Comparison of ENCODE assay signal across 12 cellular contexts in genomic region chr6:87807423-87807978, GRCh38.
DNase-seq lines count a peak whose midpoint lies in the region; ATAC-seq and FAIRE-seq lines count a peak whose summit lies in the region.
"Had no signal": no experiment of that assay in that cellular context is flagged by ENCODE, and none has a peak within 500 bp of the region (broad histone marks: within the 10 kb centered on the region; RNA-seq: fewer than 3 reads in every experiment).

No MANE protein-coding gene starts in this region.

- FAIRE-seq in frontal cortex (lab: Jason Lieb, UNC), result no peak

- in situ Hi-C loops in G401 (cut with HindIII; ENCODE audit: low sequenced_read_pairs), result no loop called here

- no peak for DNase-seq in activated T-cell treated with anti-CD3 and anti-CD28 coated beads, Interleukin-2, amount 50 U/mL, for 72 hours
- DNase-seq in activated T-cell treated with anti-CD3 and anti-CD28 coated beads, Interleukin-2, amount 50 U/mL, for 1 hour, result no peak
- DNase-seq in NCI-H146 treated with DMSO at 0.1 percent for 48 hours (lab: John Stamatoyannopoulos, UW; ENCODE audit: unreplicated experiment) (no peak), frontal cortex (ENCODE audit: low spot score in 2 of 2) (no peak), G401 (ENCODE audit: low spot score) (no peak)
- no peak for DNase-seq in activated T-helper 2 cell treated with anti-CD3 and anti-CD28 coated beads, Interferon-gamma antibody, Interleukin-2, Interleukin-4, amounts not matched to agents 10 μg/mL and 5 μg/mL and 100 μg/mL, durations not matched to agents 14 hours and 24 hours and 36 hours (ENCODE audit: low spot score)
- DNase-seq: activated naive CD4-positive, alpha-beta T cell treated with Interleukin-2 at 50 U/mL for 16 hours; stimulated activated CD4-positive, alpha-beta T cell treated with anti-CD3 and anti-CD28 coated beads, Interleukin-4, amount 100 ng/mL, for 4 hours; upper lobe of right lung had no signal

- ATAC-seq in activated T-cell treated with anti-CD3 and anti-CD28 coated beads, Interleukin-2, amount 50 U/mL, for 72 hours (replicated peaks in 1 of 2), result no peak
- ATAC-seq in HG02588 (IDR thresholded peaks at IDR 0.05; ENCODE audit: unreplicated experiment), result peak; percentile 79
- peak; percentile 75 for ATAC-seq in HG03521 (IDR thresholded peaks at IDR 0.05; ENCODE audit: unreplicated experiment)
- ATAC-seq: upper lobe of right lung had no signal

- peaks cover 0 to 2% of the 10 kb centered on the region in 2 donors for H3K36me3 Mint-ChIP-seq in activated T-cell treated with anti-CD3 and anti-CD28 coated beads, Interleukin-2, amount 50 U/mL, for 72 hours (ENCODE audit: insufficient read depth in 2 of 2)
- H3K36me3 Mint-ChIP-seq in activated T-helper 2 cell treated with anti-CD3 and anti-CD28 coated beads, Interferon-gamma antibody, Interleukin-2, Interleukin-4, amounts not matched to agents 10 μg/mL and 5 μg/mL and 100 μg/mL, durations not matched to agents 14 hours and 24 hours and 36 hours (ENCODE audit: low read depth), result no peaks in the 10 kb centered on the region

- H3K4me3 Mint-ChIP-seq in activated T-cell treated with anti-CD3 and anti-CD28 coated beads, Interleukin-2, amount 50 U/mL, for 72 hours, result peak overlapping the region; percentile 15 to 66
- no peak overlapping the region for H3K4me3 Mint-ChIP-seq in activated T-helper 2 cell treated with anti-CD3 and anti-CD28 coated beads, Interferon-gamma antibody, Interleukin-2, Interleukin-4, amounts not matched to agents 10 μg/mL and 5 μg/mL and 100 μg/mL, durations not matched to agents 14 hours and 24 hours and 36 hours (ENCODE audit: low read depth)
- H3K4me3 Mint-ChIP-seq: neural crest cell had no signal

- intact Hi-C loops in activated T-helper 2 cell treated with anti-CD3 and anti-CD28 coated beads, Interferon-gamma antibody, Interleukin-2, Interleukin-4, amounts not matched to agents 10 μg/mL and 5 μg/mL and 100 μg/mL, durations not matched to agents 14 hours and 24 hours and 36 hours (cut with micrococcal nuclease), result no loop called here

- peaks cover 31% of the 10 kb centered on the region for H3K4me1 Mint-ChIP-seq in activated T-cell treated with anti-CD3 and anti-CD28 coated beads, Interleukin-2, amount 50 U/mL, for 72 hours (ENCODE audit: low read depth)
- peaks cover 11% of the 10 kb centered on the region for H3K4me1 Mint-ChIP-seq in activated T-helper 2 cell treated with anti-CD3 and anti-CD28 coated beads, Interferon-gamma antibody, Interleukin-2, Interleukin-4, amounts not matched to agents 10 μg/mL and 5 μg/mL and 100 μg/mL, durations not matched to agents 14 hours and 24 hours and 36 hours (ENCODE audit: low read depth)
- H3K4me1 Mint-ChIP-seq: neural crest cell had no signal

- H3K27me3 Mint-ChIP-seq in activated T-cell treated with anti-CD3 and anti-CD28 coated beads, Interleukin-2, amount 50 U/mL, for 72 hours (ENCODE audit: low read depth), result peaks cover 31% of the 10 kb centered on the region
- H3K27me3 Mint-ChIP-seq in activated T-helper 2 cell treated with anti-CD3 and anti-CD28 coated beads, Interferon-gamma antibody, Interleukin-2, Interleukin-4, amounts not matched to agents 10 μg/mL and 5 μg/mL and 100 μg/mL, durations not matched to agents 14 hours and 24 hours and 36 hours (ENCODE audit: low read depth), result peaks cover 7% of the 10 kb centered on the region

- no peaks in the 10 kb centered on the region for H3K9me3 Mint-ChIP-seq in activated T-cell treated with anti-CD3 and anti-CD28 coated beads, Interleukin-2, amount 50 U/mL, for 72 hours
- H3K9me3 Mint-ChIP-seq in activated T-helper 2 cell treated with anti-CD3 and anti-CD28 coated beads, Interferon-gamma antibody, Interleukin-2, Interleukin-4, amounts not matched to agents 10 μg/mL and 5 μg/mL and 100 μg/mL, durations not matched to agents 14 hours and 24 hours and 36 hours, result no peaks in the 10 kb centered on the region
- H3K9me3 Mint-ChIP-seq: neural crest cell had no signal

- H3K27ac Mint-ChIP-seq in activated T-cell treated with anti-CD3 and anti-CD28 coated beads, Interleukin-2, amount 50 U/mL, for 72 hours, result peak overlapping the region; percentile 88
- no peak overlapping the region for H3K27ac Mint-ChIP-seq in activated T-helper 2 cell treated with anti-CD3 and anti-CD28 coated beads, Interferon-gamma antibody, Interleukin-2, Interleukin-4, amounts not matched to agents 10 μg/mL and 5 μg/mL and 100 μg/mL, durations not matched to agents 14 hours and 24 hours and 36 hours

Comparison
In these comparisons a context has a peak if more than half of its experiments do, and no peak if none do; other contexts are left out.
1. ATAC-seq: peak in HG02588 (single experiment) and HG03521 (single experiment); none in activated T-cell treated with anti-CD3 and anti-CD28 coated beads, Interleukin-2, amount 50 U/mL, for 72 hours (0 of 2).